In the genomic region with DNA sequence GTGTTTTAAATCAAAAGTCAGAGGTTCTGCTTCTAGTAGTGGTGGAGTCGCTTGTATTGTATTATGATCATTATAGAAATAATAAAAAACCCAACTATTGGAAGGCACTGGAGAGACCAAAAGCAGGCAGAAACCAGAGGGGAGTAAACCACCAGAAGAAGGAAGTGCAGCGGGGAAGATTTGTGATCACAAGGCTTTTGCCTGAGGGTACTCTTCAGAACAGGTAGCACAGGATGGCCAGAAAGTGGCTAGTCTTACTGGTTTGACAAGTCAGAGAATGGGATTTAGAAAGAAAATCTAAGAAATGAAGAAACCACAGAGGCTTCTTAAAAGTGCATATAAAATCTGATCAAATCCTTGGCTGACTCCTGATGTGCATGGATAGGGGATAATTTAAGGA, we compare ENCODE assay signal across 26 cellular contexts. TPM values are rescaled to one million over a fixed set of nuclear protein-coding genes. Genes with fewer than 3 reads are reported as not detected.
DNase-seq lines count a peak whose midpoint lies in the region; TF ChIP-seq lines count a peak whose summit lies in the region.
"Had no signal": no experiment of that assay in that cellular context is flagged by ENCODE, and none has a peak within 500 bp of the region (broad histone marks: within the 10 kb centered on the region; RNA-seq: fewer than 3 reads in every experiment).

No MANE protein-coding gene starts in this region.

- BruUV-seq in MCF 10A (replicated peaks; lab: Mats Ljungman, UMichigan): no TSS peak

- H3K4me3 ChIP-seq in breast epithelium: no peak overlapping the region
- H3K4me3 ChIP-seq: BLaER1 treated with 17β-estradiol and CSF1 and Interleukin-3, amounts not matched to agents 10 nM and 100 nM; uterus had no signal

- intact Hi-C loops in breast epithelium (cut with DNase I; ENCODE audit: low total_unique reads) (no loop called here), MCF 10A (cut with micrococcal nuclease) (no loop called here)

- H3K4me3 Mint-ChIP-seq in MCF 10A (ENCODE audit: unreplicated experiment): no peak overlapping the region
- H3K4me3 Mint-ChIP-seq: activated CD4-positive, alpha-beta T cell treated with anti-CD3 and anti-CD28 coated beads, Interleukin-2, amount 10 ng/mL, durations not matched to agents 7 days and 5 days; activated T-helper 1 cell treated with anti-CD3 and anti-CD28 coated beads, Interleukin-12 subunit alpha, Interleukin-12 subunit beta, Interleukin-2, Interleukin-4 antibody, amounts not matched to agents 30 ng/mL and 10 ng/mL and 1 ng/mL, durations not matched to agents 14 hours and 24 hours and 36 hours; memory B cell; naive B cell had no signal

- H3K4me1 ChIP-seq in breast epithelium: peaks cover 3 to 5% of the 10 kb centered on the region in 2 donors
- H3K4me1 ChIP-seq: uterus had no signal

- no peaks in the 10 kb centered on the region for H3K4me1 Mint-ChIP-seq in MCF 10A (ENCODE audit: insufficient read depth, unreplicated experiment)
- H3K4me1 Mint-ChIP-seq: memory B cell, naive B cell had no signal

- H3K9me3 Mint-ChIP-seq in MCF 10A (ENCODE audit: unreplicated experiment): peaks cover 11% of the 10 kb centered on the region

- peaks cover 6% of the 10 kb centered on the region for H3K27me3 Mint-ChIP-seq in MCF 10A (ENCODE audit: insufficient read depth, unreplicated experiment)
- H3K27me3 Mint-ChIP-seq: activated CD4-positive, alpha-beta T cell treated with anti-CD3 and anti-CD28 coated beads, Interleukin-2, amount 10 ng/mL, durations not matched to agents 7 days and 5 days; memory B cell; naive B cell had no signal

- H3K27ac ChIP-seq in breast epithelium (peak overlapping the region; percentile 46 to 52), VCaP (peak overlapping the region; percentile 67)
- H3K27ac ChIP-seq: BLaER1 treated with 17β-estradiol and CSF1 and Interleukin-3, amounts not matched to agents 10 nM and 100 nM; uterus had no signal

- CTCF ChIA-PET in MCF 10A (lab: Yijun Ruan, JAX): no interaction called here

- H3K36me3 Mint-ChIP-seq in MCF 10A (ENCODE audit: insufficient read depth, unreplicated experiment): peaks cover 5% of the 10 kb centered on the region

- peaks cover 0 to 5% of the 10 kb centered on the region in 2 donors for H3K9me3 ChIP-seq in breast epithelium
- H3K9me3 ChIP-seq: SK-N-SH, uterus had no signal

- H3K27me3 ChIP-seq in breast epithelium: no peaks in the 10 kb centered on the region
- H3K27me3 ChIP-seq: BLaER1 treated with 17β-estradiol and CSF1 and Interleukin-3, amounts not matched to agents 10 nM and 100 nM; uterus had no signal

- H3K36me3 ChIP-seq in breast epithelium: no peaks in the 10 kb centered on the region
- H3K36me3 ChIP-seq: uterus had no signal

- H3K27ac Mint-ChIP-seq in MCF 10A (ENCODE audit: low read depth, unreplicated experiment): no peak overlapping the region
- H3K27ac Mint-ChIP-seq: activated CD4-positive, alpha-beta T cell treated with anti-CD3 and anti-CD28 coated beads, Interleukin-2, amount 10 ng/mL, durations not matched to agents 7 days and 5 days; activated naive CD4-positive, alpha-beta T cell treated with anti-CD3 and anti-CD28 coated beads, Interleukin-2, amount 50 U/mL, for 72 hours; activated T-helper 1 cell treated with anti-CD3 and anti-CD28 coated beads, Interleukin-12 subunit alpha, Interleukin-12 subunit beta, Interleukin-2, Interleukin-4 antibody, amounts not matched to agents 30 ng/mL and 10 ng/mL and 1 ng/mL, durations not matched to agents 14 hours and 24 hours and 36 hours; memory B cell had no signal

- POLR2A ChIA-PET in MCF 10A (lab: Yijun Ruan, JAX): no interaction called here

- TF ChIP-seq CTCF in breast epithelium (IDR thresholded peaks at IDR 0.05): no peak
- TF ChIP-seq CTCF in MCF 10A (IDR thresholded peaks at IDR 0.05; ENCODE audit: unreplicated experiment): no peak
- TF ChIP-seq CTCF in VCaP (conservative IDR thresholded peaks at IDR 0.05): no peak

- TF ChIP-seq POLR2A in breast epithelium (IDR thresholded peaks at IDR 0.05): no peak

- DNase-seq in breast epithelium (ENCODE audit: low spot score in 2 of 2) (peak in 1 of 2 donors; percentile 53), MCF 10A (ENCODE audit: unreplicated experiment) (no peak), kidney tubule cell (ENCODE audit: low spot score) (peak; percentile 3), activated gamma-delta T cell treated with Interleukin-2 at 50 U/mL for 16 hours (no peak), NCI-H82 (lab: John Stamatoyannopoulos, UW) (no peak), T-helper 9 cell (no peak)
- no peak for DNase-seq in central memory CD4-positive, alpha-beta T cell
- DNase-seq: activated CD4-positive, alpha-beta T cell treated with anti-CD3 and anti-CD28 coated beads, Interleukin-2, amount 10 ng/mL, durations not matched to agents 7 days and 5 days; anterior cingulate cortex; caudate nucleus; dermis blood vessel endothelial cell; HCEC 1CT; IMR-90; left cardiac atrium; naive B cell; NCI-H2081 treated with DMSO at 0.1 percent for 48 hours; NCI-H524 treated with DMSO at 0.1 percent for 48 hours; nucleus accumbens; SK-N-SH; stimulated activated CD4-positive, alpha-beta T cell treated with anti-CD3 and anti-CD28 coated beads, Interleukin-1b, Interleukin-23, amount 100 ng/mL, for 48 hours; uterus had no signal

RNA-seq across cellular contexts. Expression of a gene that starts 24.0 kb away (rescaled TPM):
- total RNA-seq in breast epithelium (10 to 100 TPM in 2 of 3 donors, 1 to 10 TPM in 1; 2.6 to 45.2 (median 30.2) TPM), MCF 10A (2022) (5.5 and 6.8 TPM in 2 replicates)

RNA-seq across cellular contexts. Expression of a gene that starts 42.3 kb away (rescaled TPM):
- total RNA-seq in breast epithelium (10 to 100 TPM; 18.9 to 26.5 (median 25.8) TPM), MCF 10A (2022) (19.4 and 21.1 TPM in 2 replicates)
